ENCODE assay signal across 7 cellular contexts in genomic region chr1:99849413-99849743, GRCh38. TPM values are rescaled to one million over a fixed set of nuclear protein-coding genes. Genes with fewer than 3 reads are reported as not detected.
DNase-seq lines count a peak whose midpoint lies in the region; ATAC-seq and TF ChIP-seq lines count a peak whose summit lies in the region.

No MANE protein-coding gene starts in this region.

- no peaks in the 10 kb centered on the region for H3K9me3 ChIP-seq in parathyroid adenoma (ENCODE audit: control insufficient read depth, low read length)

- no peak overlapping the region for H3K9ac ChIP-seq in parathyroid adenoma

- TF ChIP-seq CTCF in VCaP (conservative IDR thresholded peaks at IDR 0.05): no peak
- no peak for TF ChIP-seq CTCF in fibroblast of the aortic adventitia (IDR thresholded peaks at IDR 0.05; ENCODE audit: insufficient read depth, low read length)
- no peak for TF ChIP-seq CTCF in parathyroid adenoma (IDR thresholded peaks at IDR 0.05)

- no peaks in the 10 kb centered on the region for H3K4me1 ChIP-seq in parathyroid adenoma

- peak; percentile 22 for ATAC-seq in GM18907 (IDR thresholded peaks at IDR 0.05; ENCODE audit: unreplicated experiment)
- ATAC-seq in HG03066 (IDR thresholded peaks at IDR 0.05; ENCODE audit: low read depth, unreplicated experiment): peak; percentile 3

- no peaks in the 10 kb centered on the region for H3K79me2 ChIP-seq in parathyroid adenoma

- DNase-seq in fibroblast of the aortic adventitia (ENCODE audit: low read depth): no peak
- DNase-seq in central memory CD4-positive, alpha-beta T cell: no peak
- DNase-seq in NCI-H2029 treated with DMSO at 0.1 percent for 48 hours (lab: John Stamatoyannopoulos, UW): no peak

- H3K27ac ChIP-seq in VCaP (peak overlapping the region; percentile 89), parathyroid adenoma (no peak overlapping the region)

- no peaks in the 10 kb centered on the region for H3K27me3 ChIP-seq in parathyroid adenoma (ENCODE audit: control insufficient read depth, insufficient read depth, low read length)

- H2AFZ ChIP-seq in parathyroid adenoma: peak overlapping the region; percentile 87

- H3K4me2 ChIP-seq in parathyroid adenoma (ENCODE audit: low read length): peak overlapping the region; percentile 90

- H3K4me3 ChIP-seq in fibroblast of the aortic adventitia (ENCODE audit: low read depth, low read length) (peak overlapping the region; percentile 70), parathyroid adenoma (ENCODE audit: low read depth, low read length) (peak overlapping the region; percentile 89)

- H3K36me3 ChIP-seq in parathyroid adenoma (ENCODE audit: control insufficient read depth, insufficient read depth, low read length): no peaks in the 10 kb centered on the region

RNA-seq across cellular contexts. Expression of gene AGL, which starts 0.8 kb away (rescaled TPM):
- total RNA-seq in fibroblast of the aortic adventitia (ENCODE audit: low replicate concordance): 17.3 and 19.1 TPM in 2 replicates
